1 cellular context compared by ENCODE assay signal in genomic region chr21:43934716-43935705, GRCh38.
A peak's percentile ranks its signal among the peaks of the same experiment; 100 is the strongest.
TF ChIP-seq lines count a peak whose summit lies in the region.

No MANE protein-coding gene starts in this region.

TF ChIP-seq in K562, 482 proteins besides CTCF, POLR2A, EP300 and RAD21 (continued from another document):
- TF ChIP-seq CUX1 (CRISPR knock-in tag; IDR thresholded peaks at IDR 0.05) (no peak), CBX5 (IDR thresholded peaks at IDR 0.05; ENCODE audit: borderline replicate concordance, low read depth) (no peak), PCBP1 (IDR thresholded peaks at IDR 0.05; ENCODE audit: low read depth, low read length, poor library complexity, severe bottlenecking) (peak; percentile 24), RFX1 (IDR thresholded peaks at IDR 0.05) (no peak), IRF2 (CRISPR knock-in tag; IDR thresholded peaks at IDR 0.05) (peak; percentile 27; the same call in 1 of the 2 replicates), HDAC1 (IDR thresholded peaks at IDR 0.05) (0 out of 4 replicates have a peak, but pooled peaks of 1 of the 2 experiments have one; percentile 40), RUNX1 (IDR thresholded peaks at IDR 0.05; ENCODE audit: low read depth) (no peak), MYNN (IDR thresholded peaks at IDR 0.05) (0 out of 2 replicates have a peak, but pooled peaks have one; percentile 64), MYNN (CRISPR knock-in tag; IDR thresholded peaks at IDR 0.05) (no peak), FIP1L1 (IDR thresholded peaks at IDR 0.05; ENCODE audit: low read depth, low read length, poor library complexity, severe bottlenecking) (peak; percentile 47), HMG20B (CRISPR knock-in tag; IDR thresholded peaks at IDR 0.05) (no peak), ZNF512 (tag; IDR thresholded peaks at IDR 0.05) (no peak), FOSL1 (tag; conservative IDR thresholded peaks at IDR 0.05) (no peak), MAFF (IDR thresholded peaks at IDR 0.05; ENCODE audit: low read length) (no peak), HNRNPL (IDR thresholded peaks at IDR 0.05; ENCODE audit: low read depth, low read length) (peak; percentile 97), RBFOX2 (IDR thresholded peaks at IDR 0.05; ENCODE audit: low read depth, low read length) (peak; percentile 59), POLR2G (IDR thresholded peaks at IDR 0.05; ENCODE audit: low read depth, low read length) (peak; percentile 58), MAX (CRISPR knock-in tag; IDR thresholded peaks at IDR 0.05) (peak; percentile 27; the same call in 1 of the 2 replicates), ELF1 (tag; IDR thresholded peaks at IDR 0.05) (no peak), ZC3H4 (CRISPR knock-in tag; IDR thresholded peaks at IDR 0.05; ENCODE audit: borderline replicate concordance) (0 out of 2 replicates have a peak, but pooled peaks have one; percentile 15)
- TF ChIP-seq, protein P1, sequence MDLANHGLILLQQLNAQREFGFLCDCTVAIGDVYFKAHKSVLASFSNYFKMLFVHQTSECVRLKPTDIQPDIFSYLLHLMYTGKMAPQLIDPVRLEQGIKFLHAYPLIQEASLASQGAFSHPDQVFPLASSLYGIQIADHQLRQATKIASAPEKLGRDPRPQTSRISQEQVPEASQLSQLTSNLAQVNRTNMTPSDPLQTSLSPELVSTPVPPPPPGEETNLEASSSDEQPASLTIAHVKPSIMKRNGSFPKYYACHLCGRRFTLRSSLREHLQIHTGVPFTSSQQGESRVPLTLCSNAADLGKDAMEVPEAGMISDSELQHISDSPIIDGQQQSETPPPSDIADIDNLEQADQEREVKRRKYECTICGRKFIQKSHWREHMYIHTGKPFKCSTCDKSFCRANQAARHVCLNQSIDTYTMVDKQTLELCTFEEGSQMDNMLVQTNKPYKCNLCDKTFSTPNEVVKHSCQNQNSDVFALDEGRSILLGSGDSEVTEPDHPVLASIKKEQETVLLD (IDR thresholded peaks at IDR 0.05), result peak; percentile 55
- TF ChIP-seq, protein P2, sequence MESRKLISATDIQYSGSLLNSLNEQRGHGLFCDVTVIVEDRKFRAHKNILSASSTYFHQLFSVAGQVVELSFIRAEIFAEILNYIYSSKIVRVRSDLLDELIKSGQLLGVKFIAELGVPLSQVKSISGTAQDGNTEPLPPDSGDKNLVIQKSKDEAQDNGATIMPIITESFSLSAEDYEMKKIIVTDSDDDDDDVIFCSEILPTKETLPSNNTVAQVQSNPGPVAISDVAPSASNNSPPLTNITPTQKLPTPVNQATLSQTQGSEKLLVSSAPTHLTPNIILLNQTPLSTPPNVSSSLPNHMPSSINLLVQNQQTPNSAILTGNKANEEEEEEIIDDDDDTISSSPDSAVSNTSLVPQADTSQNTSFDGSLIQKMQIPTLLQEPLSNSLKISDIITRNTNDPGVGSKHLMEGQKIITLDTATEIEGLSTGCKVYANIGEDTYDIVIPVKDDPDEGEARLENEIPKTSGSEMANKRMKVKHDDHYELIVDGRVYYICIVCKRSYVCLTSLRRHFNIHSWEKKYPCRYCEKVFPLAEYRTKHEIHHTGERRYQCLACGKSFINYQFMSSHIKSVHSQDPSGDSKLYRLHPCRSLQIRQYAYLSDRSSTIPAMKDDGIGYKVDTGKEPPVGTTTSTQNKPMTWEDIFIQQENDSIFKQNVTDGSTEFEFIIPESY (CRISPR knock-in tag; IDR thresholded peaks at IDR 0.05), result peak; percentile 75
- TF ChIP-seq, protein P3, sequence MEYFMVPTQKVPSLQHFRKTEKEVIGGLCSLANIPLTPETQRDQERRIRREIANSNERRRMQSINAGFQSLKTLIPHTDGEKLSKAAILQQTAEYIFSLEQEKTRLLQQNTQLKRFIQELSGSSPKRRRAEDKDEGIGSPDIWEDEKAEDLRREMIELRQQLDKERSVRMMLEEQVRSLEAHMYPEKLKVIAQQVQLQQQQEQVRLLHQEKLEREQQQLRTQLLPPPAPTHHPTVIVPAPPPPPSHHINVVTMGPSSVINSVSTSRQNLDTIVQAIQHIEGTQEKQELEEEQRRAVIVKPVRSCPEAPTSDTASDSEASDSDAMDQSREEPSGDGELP (CRISPR knock-in tag; IDR thresholded peaks at IDR 0.05; ENCODE audit: borderline replicate concordance), result no peak
- TF ChIP-seq, protein P4, sequence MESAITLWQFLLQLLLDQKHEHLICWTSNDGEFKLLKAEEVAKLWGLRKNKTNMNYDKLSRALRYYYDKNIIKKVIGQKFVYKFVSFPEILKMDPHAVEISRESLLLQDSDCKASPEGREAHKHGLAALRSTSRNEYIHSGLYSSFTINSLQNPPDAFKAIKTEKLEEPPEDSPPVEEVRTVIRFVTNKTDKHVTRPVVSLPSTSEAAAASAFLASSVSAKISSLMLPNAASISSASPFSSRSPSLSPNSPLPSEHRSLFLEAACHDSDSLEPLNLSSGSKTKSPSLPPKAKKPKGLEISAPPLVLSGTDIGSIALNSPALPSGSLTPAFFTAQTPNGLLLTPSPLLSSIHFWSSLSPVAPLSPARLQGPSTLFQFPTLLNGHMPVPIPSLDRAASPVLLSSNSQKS (CRISPR knock-in tag; IDR thresholded peaks at IDR 0.05), result no peak
